Comparison of ENCODE assay signal across 8 cellular contexts in the genomic region with DNA sequence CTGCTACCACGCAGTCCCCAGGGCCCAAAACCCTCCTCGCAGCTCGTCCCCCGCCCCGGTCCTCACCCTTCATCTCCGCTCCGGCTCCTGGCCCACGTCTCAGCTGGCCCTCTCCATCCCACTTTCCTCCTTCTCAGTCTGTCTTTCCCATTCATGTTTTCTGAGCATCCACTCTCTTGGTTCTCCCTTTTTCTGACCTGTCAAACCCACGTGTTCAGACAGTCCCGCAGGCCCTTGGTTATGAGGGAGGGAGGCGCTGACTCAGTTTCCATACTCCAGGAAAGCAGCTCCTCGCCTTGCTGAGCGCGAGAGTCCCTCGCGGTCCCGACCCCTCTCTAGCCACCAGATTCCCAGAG. TPM values are rescaled to one million over a fixed set of nuclear protein-coding genes. Genes with fewer than 3 reads are reported as not detected.
A peak's percentile ranks its signal among the peaks of the same experiment; 100 is the strongest.
DNase-seq lines count a peak whose midpoint lies in the region; ATAC-seq and TF ChIP-seq lines count a peak whose summit lies in the region.

No MANE protein-coding gene starts in this region.

- no peak for ATAC-seq in upper lobe of right lung

- intact Hi-C loops in MCF 10A (cut with micrococcal nuclease) (no loop called here), upper lobe of right lung (cut with DNase I) (no loop called here)

- CTCF ChIA-PET in activated naive CD4-positive, alpha-beta T cell treated with anti-CD3 and anti-CD28 coated beads, Interleukin-2, amount 10 ng/mL, durations not matched to agents 7 days and 5 days (lab: Charles Lee), result interaction anchor here (1.0 to 8.0 kb wide), 4 partner anchors 12 to 439 kb away, joined by 3 to 63 read pairs (median 4); no protein-coding TSS in a partner anchor
- CTCF ChIA-PET in MCF 10A (lab: Yijun Ruan, JAX), result interaction anchor here (1.0 to 3.5 kb wide), 4 partner anchors 10 to 87 kb away, joined by 3 to 25 read pairs (median 4); no protein-coding TSS in a partner anchor
- CTCF ChIA-PET in GM10248 (lab: Yijun Ruan, JAX), result interaction anchor here (0.9 to 12.8 kb wide), 7 partner anchors 10 to 228 kb away, joined by 3 to 148 read pairs (median 9); a partner anchor contains a TSS

- peaks cover 0 to 8% of the 10 kb centered on the region in 2 donors for H3K4me1 ChIP-seq in muscle layer of duodenum (ENCODE audit: control insufficient read depth in 1 of 2, insufficient read depth in 2 of 2, low read length in 2 of 2)
- H3K4me1 ChIP-seq in upper lobe of right lung, result peaks cover 18% of the 10 kb centered on the region

- H3K4me3 Mint-ChIP-seq in activated naive CD4-positive, alpha-beta T cell treated with anti-CD3 and anti-CD28 coated beads, Interleukin-2, amount 10 ng/mL, durations not matched to agents 7 days and 5 days, result peak overlapping the region; percentile 74
- peak overlapping the region; percentile 75 for H3K4me3 Mint-ChIP-seq in MCF 10A (ENCODE audit: unreplicated experiment)

- H3K9me3 ChIP-seq in muscle layer of duodenum (ENCODE audit: control insufficient read depth in 1 of 2, low read length in 2 of 2) (no peaks in the 10 kb centered on the region), upper lobe of right lung (no peaks in the 10 kb centered on the region)

- no TSS peak for BruUV-seq in MCF 10A (replicated peaks; lab: Mats Ljungman, UMichigan)

- peaks cover 6% of the 10 kb centered on the region for H3K4me1 Mint-ChIP-seq in activated naive CD4-positive, alpha-beta T cell treated with anti-CD3 and anti-CD28 coated beads, Interleukin-2, amount 10 ng/mL, durations not matched to agents 7 days and 5 days
- H3K4me1 Mint-ChIP-seq in MCF 10A (ENCODE audit: insufficient read depth, unreplicated experiment), result peaks cover 6% of the 10 kb centered on the region

- H3K27me3 Mint-ChIP-seq in activated naive CD4-positive, alpha-beta T cell treated with anti-CD3 and anti-CD28 coated beads, Interleukin-2, amount 10 ng/mL, durations not matched to agents 7 days and 5 days, result peaks cover 79% of the 10 kb centered on the region
- peaks cover 14% of the 10 kb centered on the region for H3K27me3 Mint-ChIP-seq in MCF 10A (ENCODE audit: insufficient read depth, unreplicated experiment)

- H3K27me3 ChIP-seq in muscle layer of duodenum (ENCODE audit: low read depth, low read length) (peaks cover 12% of the 10 kb centered on the region), upper lobe of right lung (peaks cover 8% of the 10 kb centered on the region)

- H3K4me3 ChIP-seq in muscle layer of duodenum (ENCODE audit: low read depth in 1 of 2, low read length in 2 of 2), result peak overlapping the region in 1 of 2 donors; percentile 76
- H3K4me3 ChIP-seq in upper lobe of right lung, result peak overlapping the region; percentile 65

- H3K9me3 Mint-ChIP-seq in activated naive CD4-positive, alpha-beta T cell treated with anti-CD3 and anti-CD28 coated beads, Interleukin-2, amount 10 ng/mL, durations not matched to agents 7 days and 5 days, result no peaks in the 10 kb centered on the region
- no peaks in the 10 kb centered on the region for H3K9me3 Mint-ChIP-seq in MCF 10A (ENCODE audit: unreplicated experiment)

- H3K27ac ChIP-seq in muscle layer of duodenum (ENCODE audit: low read length), result peak overlapping the region; percentile 33
- H3K27ac ChIP-seq in upper lobe of right lung, result no peak overlapping the region

- no peaks in the 10 kb centered on the region for H3K36me3 ChIP-seq in muscle layer of duodenum (ENCODE audit: control insufficient read depth in 1 of 2, insufficient read depth in 2 of 2, low read length in 2 of 2)
- H3K36me3 ChIP-seq in upper lobe of right lung, result no peaks in the 10 kb centered on the region

- H3K27ac Mint-ChIP-seq in activated naive CD4-positive, alpha-beta T cell treated with anti-CD3 and anti-CD28 coated beads, Interleukin-2, amount 10 ng/mL, durations not matched to agents 7 days and 5 days, result no peak overlapping the region
- no peak overlapping the region for H3K27ac Mint-ChIP-seq in MCF 10A (ENCODE audit: low read depth, unreplicated experiment)

- no peak for TF ChIP-seq CTCF in MCF 10A (IDR thresholded peaks at IDR 0.05; ENCODE audit: unreplicated experiment)
- no peak for TF ChIP-seq CTCF in upper lobe of right lung (IDR thresholded peaks at IDR 0.05)
- TF ChIP-seq CTCF in GM10248 (IDR thresholded peaks at IDR 0.05; ENCODE audit: control extremely low read depth, extremely low read depth, low read depth, missing control alignments), result no peak

- no peak for DNase-seq in activated naive CD4-positive, alpha-beta T cell treated with anti-CD3 and anti-CD28 coated beads, Interleukin-2, amount 10 ng/mL, durations not matched to agents 7 days and 5 days
- DNase-seq in activated naive CD4-positive, alpha-beta T cell treated with anti-CD3 and anti-CD28 coated beads, Interleukin-2, amount 50 U/mL, for 16 hours, result no peak
- no peak for DNase-seq in MCF 10A (ENCODE audit: unreplicated experiment)
- no peak for DNase-seq in upper lobe of right lung
- DNase-seq in OCI-M2 (lab: John Stamatoyannopoulos, UW; ENCODE audit: unreplicated experiment), result no peak
- no peak for DNase-seq in hippocampal formation (lab: John Stamatoyannopoulos, UW)
- DNase-seq in GM10248 (ENCODE audit: extremely low spot score), result no peak

- POLR2A ChIA-PET in MCF 10A (lab: Yijun Ruan, JAX), result interaction anchor here (0.8 to 2.1 kb wide), 5 partner anchors 11 to 40 kb away, joined by 3 to 8 read pairs (median 5); a partner anchor contains a TSS
- POLR2A ChIA-PET in GM10248 (lab: Yijun Ruan, JAX), result interaction anchor here (0.5 to 0.6 kb wide), 2 partner anchors 240 to 470 kb away, joined by 3 to 4 read pairs; no protein-coding TSS in a partner anchor

- H3K36me3 Mint-ChIP-seq in activated naive CD4-positive, alpha-beta T cell treated with anti-CD3 and anti-CD28 coated beads, Interleukin-2, amount 10 ng/mL, durations not matched to agents 7 days and 5 days, result no peaks in the 10 kb centered on the region
- no peaks in the 10 kb centered on the region for H3K36me3 Mint-ChIP-seq in MCF 10A (ENCODE audit: insufficient read depth, unreplicated experiment)

RNA-seq across cellular contexts. Expression of a gene that starts 0.4 kb away (rescaled TPM):
- total RNA-seq in MCF 10A (2022) (3.2 and 7.0 TPM in 2 replicates), upper lobe of right lung (33.5 TPM)

RNA-seq across cellular contexts. Expression of a gene that starts 14.5 kb away (rescaled TPM):
- 3.4 and 4.1 TPM in 2 replicates for total RNA-seq in MCF 10A (2022)
- 21.8 TPM for total RNA-seq in upper lobe of right lung

RNA-seq across cellular contexts. Expression of a gene that starts 37.3 kb away (rescaled TPM):
- total RNA-seq in MCF 10A (2022) (not detected in 2 replicates), upper lobe of right lung (not detected)

RNA-seq across cellular contexts. Expression of a gene that starts 39.5 kb away (rescaled TPM):
- total RNA-seq in MCF 10A (2022) (56.5 and 71.2 TPM in 2 replicates), upper lobe of right lung (21.6 TPM)

RNA-seq across cellular contexts. Expression of a gene that starts 48.9 kb away (rescaled TPM):
- total RNA-seq in MCF 10A (2022), result not detected in 2 replicates
- total RNA-seq in upper lobe of right lung, result not detected
